Comparison of ENCODE assay signal across 1 cellular context in genomic region chr16:12119562-12119961, GRCh38.
TF ChIP-seq lines count a peak whose summit lies in the region.

No MANE protein-coding gene starts in this region.

TF ChIP-seq in HEK293, 187 proteins besides CTCF, POLR2A, EP300 and RAD21 (continued from another document):
- TF ChIP-seq TSHZ1 (tag by site-specific recombination; IDR thresholded peaks at IDR 0.05; ENCODE audit: borderline replicate concordance) (no peak), ZNF548 (tag by site-specific recombination; IDR thresholded peaks at IDR 0.05) (no peak), ZNF112 (tag by site-specific recombination; IDR thresholded peaks at IDR 0.05) (no peak), SCRT2 (tag by site-specific recombination; IDR thresholded peaks at IDR 0.05) (no peak), ZBTB7A (tag by site-specific recombination; IDR thresholded peaks at IDR 0.05; ENCODE audit: low read depth) (no peak), ZNF626 (tag by site-specific recombination; IDR thresholded peaks at IDR 0.05) (no peak), GLI2 (tag by site-specific recombination; IDR thresholded peaks at IDR 0.05; ENCODE audit: borderline replicate concordance, low read depth) (no peak), ZFP41 (tag by site-specific recombination; IDR thresholded peaks at IDR 0.05; ENCODE audit: borderline replicate concordance) (no peak), ZNF561 (tag by site-specific recombination; IDR thresholded peaks at IDR 0.05; ENCODE audit: borderline replicate concordance) (no peak), ZNF157 (tag by site-specific recombination; IDR thresholded peaks at IDR 0.05) (no peak), ZIC2 (tag by site-specific recombination; IDR thresholded peaks at IDR 0.05) (no peak), ZNF404 (tag by site-specific recombination; IDR thresholded peaks at IDR 0.05) (no peak), ZNF555 (tag by site-specific recombination; conservative IDR thresholded peaks at IDR 0.05) (no peak), ZNF654 (tag by site-specific recombination; IDR thresholded peaks at IDR 0.05; ENCODE audit: low read depth) (no peak), ZNF791 (tag by site-specific recombination; IDR thresholded peaks at IDR 0.05) (no peak), TRIM28 (IDR thresholded peaks at IDR 0.05; ENCODE audit: borderline replicate concordance, low read length) (no peak), MZF1 (tag by site-specific recombination; IDR thresholded peaks at IDR 0.05; ENCODE audit: borderline replicate concordance) (no peak), SCRT1 (tag by site-specific recombination; IDR thresholded peaks at IDR 0.05; ENCODE audit: borderline replicate concordance) (no peak), ZNF558 (tag by site-specific recombination; IDR thresholded peaks at IDR 0.05) (no peak), ZSCAN16 (tag by site-specific recombination; IDR thresholded peaks at IDR 0.05) (no peak), ZNF155 (tag by site-specific recombination; IDR thresholded peaks at IDR 0.05) (no peak), HIC1 (tag by site-specific recombination; IDR thresholded peaks at IDR 0.05) (peak; percentile 71; the same call in 1 of the 2 replicates), ZSCAN18 (tag by site-specific recombination; IDR thresholded peaks at IDR 0.05) (no peak), ZNF335 (tag by site-specific recombination; conservative IDR thresholded peaks at IDR 0.05) (peak; percentile 75)
- TF ChIP-seq, protein P1, sequence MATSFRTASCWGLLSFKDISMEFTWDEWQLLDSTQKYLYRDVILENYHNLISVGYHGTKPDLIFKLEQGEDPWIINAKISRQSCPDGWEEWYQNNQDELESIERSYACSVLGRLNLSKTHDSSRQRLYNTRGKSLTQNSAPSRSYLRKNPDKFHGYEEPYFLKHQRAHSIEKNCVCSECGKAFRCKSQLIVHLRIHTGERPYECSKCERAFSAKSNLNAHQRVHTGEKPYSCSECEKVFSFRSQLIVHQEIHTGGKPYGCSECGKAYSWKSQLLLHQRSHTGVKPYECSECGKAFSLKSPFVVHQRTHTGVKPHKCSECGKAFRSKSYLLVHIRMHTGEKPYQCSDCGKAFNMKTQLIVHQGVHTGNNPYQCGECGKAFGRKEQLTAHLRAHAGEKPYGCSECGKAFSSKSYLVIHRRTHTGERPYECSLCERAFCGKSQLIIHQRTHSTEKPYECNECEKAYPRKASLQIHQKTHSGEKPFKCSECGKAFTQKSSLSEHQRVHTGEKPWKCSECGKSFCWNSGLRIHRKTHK (tag by site-specific recombination; IDR thresholded peaks at IDR 0.05): no peak
- TF ChIP-seq, protein P2, sequence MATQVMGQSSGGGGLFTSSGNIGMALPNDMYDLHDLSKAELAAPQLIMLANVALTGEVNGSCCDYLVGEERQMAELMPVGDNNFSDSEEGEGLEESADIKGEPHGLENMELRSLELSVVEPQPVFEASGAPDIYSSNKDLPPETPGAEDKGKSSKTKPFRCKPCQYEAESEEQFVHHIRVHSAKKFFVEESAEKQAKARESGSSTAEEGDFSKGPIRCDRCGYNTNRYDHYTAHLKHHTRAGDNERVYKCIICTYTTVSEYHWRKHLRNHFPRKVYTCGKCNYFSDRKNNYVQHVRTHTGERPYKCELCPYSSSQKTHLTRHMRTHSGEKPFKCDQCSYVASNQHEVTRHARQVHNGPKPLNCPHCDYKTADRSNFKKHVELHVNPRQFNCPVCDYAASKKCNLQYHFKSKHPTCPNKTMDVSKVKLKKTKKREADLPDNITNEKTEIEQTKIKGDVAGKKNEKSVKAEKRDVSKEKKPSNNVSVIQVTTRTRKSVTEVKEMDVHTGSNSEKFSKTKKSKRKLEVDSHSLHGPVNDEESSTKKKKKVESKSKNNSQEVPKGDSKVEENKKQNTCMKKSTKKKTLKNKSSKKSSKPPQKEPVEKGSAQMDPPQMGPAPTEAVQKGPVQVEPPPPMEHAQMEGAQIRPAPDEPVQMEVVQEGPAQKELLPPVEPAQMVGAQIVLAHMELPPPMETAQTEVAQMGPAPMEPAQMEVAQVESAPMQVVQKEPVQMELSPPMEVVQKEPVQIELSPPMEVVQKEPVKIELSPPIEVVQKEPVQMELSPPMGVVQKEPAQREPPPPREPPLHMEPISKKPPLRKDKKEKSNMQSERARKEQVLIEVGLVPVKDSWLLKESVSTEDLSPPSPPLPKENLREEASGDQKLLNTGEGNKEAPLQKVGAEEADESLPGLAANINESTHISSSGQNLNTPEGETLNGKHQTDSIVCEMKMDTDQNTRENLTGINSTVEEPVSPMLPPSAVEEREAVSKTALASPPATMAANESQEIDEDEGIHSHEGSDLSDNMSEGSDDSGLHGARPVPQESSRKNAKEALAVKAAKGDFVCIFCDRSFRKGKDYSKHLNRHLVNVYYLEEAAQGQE (tag by site-specific recombination; IDR thresholded peaks at IDR 0.05): no peak
- TF ChIP-seq, protein P3, sequence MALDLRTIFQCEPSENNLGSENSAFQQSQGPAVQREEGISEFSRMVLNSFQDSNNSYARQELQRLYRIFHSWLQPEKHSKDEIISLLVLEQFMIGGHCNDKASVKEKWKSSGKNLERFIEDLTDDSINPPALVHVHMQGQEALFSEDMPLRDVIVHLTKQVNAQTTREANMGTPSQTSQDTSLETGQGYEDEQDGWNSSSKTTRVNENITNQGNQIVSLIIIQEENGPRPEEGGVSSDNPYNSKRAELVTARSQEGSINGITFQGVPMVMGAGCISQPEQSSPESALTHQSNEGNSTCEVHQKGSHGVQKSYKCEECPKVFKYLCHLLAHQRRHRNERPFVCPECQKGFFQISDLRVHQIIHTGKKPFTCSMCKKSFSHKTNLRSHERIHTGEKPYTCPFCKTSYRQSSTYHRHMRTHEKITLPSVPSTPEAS (tag by site-specific recombination; IDR thresholded peaks at IDR 0.05): no peak
- TF ChIP-seq, protein P4, sequence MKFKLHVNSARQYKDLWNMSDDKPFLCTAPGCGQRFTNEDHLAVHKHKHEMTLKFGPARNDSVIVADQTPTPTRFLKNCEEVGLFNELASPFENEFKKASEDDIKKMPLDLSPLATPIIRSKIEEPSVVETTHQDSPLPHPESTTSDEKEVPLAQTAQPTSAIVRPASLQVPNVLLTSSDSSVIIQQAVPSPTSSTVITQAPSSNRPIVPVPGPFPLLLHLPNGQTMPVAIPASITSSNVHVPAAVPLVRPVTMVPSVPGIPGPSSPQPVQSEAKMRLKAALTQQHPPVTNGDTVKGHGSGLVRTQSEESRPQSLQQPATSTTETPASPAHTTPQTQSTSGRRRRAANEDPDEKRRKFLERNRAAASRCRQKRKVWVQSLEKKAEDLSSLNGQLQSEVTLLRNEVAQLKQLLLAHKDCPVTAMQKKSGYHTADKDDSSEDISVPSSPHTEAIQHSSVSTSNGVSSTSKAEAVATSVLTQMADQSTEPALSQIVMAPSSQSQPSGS (tag by site-specific recombination; IDR thresholded peaks at IDR 0.05; ENCODE audit: low read depth): 0 out of 2 replicates have a peak, but pooled peaks have one; percentile 36
TF ChIP-seq in HEK293: peak in this region for 5.
